Comparison of ENCODE assay signal across 15 cellular contexts in the genomic region with DNA sequence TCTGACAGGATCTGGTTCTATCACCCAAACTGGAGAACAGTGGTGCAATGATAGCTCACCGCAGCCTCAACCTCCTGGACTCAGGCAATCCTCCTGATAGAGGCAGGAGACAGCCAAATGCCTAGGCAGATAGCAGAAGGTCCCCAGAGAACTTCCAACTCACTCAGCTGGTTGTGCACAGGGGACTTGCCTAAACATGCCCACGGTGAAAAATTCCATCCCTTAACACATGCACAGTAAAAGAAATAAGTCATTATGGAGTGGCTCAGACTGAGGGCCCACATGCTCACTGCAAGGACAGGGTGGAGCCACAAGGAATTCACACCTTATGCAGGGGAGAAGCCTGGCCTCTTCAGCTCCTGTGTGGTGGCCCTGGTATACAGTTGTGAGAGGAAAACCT.
DNase-seq lines count a peak whose midpoint lies in the region; TF ChIP-seq lines count a peak whose summit lies in the region.
"Had no signal": no experiment of that assay in that cellular context is flagged by ENCODE, and none has a peak within 500 bp of the region (broad histone marks: within the 10 kb centered on the region; RNA-seq: fewer than 3 reads in every experiment).

No MANE protein-coding gene starts in this region.

- H3K9me2 ChIP-seq in GM23248 (ENCODE audit: insufficient read depth): no peaks in the 10 kb centered on the region
- H3K9me2 ChIP-seq in hepatocyte (replicated peaks; ENCODE audit: insufficient read depth): no peaks in the 10 kb centered on the region

- H2BK120ac ChIP-seq in mesendoderm (ENCODE audit: low read depth, low read length): no peak overlapping the region

- CTCF ChIA-PET in HEK293T (lab: Yijun Ruan, JAX): no interaction called here

- no peak overlapping the region for H3K4me2 ChIP-seq in GM23248 (ENCODE audit: unreplicated experiment)
- H3K4me2 ChIP-seq in mesendoderm (ENCODE audit: low read length): no peak overlapping the region
- H3K4me2 ChIP-seq in hepatocyte: no peak overlapping the region

- in situ Hi-C loops in GM23248 (cut with MboI): no loop called here

- H3F3A ChIP-seq in GM23248 (ENCODE audit: insufficient read depth): peaks cover 20% of the 10 kb centered on the region

- H3K4ac ChIP-seq in mesendoderm (ENCODE audit: low read depth, low read length): no peak overlapping the region

- no peaks in the 10 kb centered on the region for H3K79me2 ChIP-seq in GM23248 (ENCODE audit: insufficient read depth)
- H3K79me2 ChIP-seq in mesendoderm (ENCODE audit: control insufficient read depth, insufficient read depth, low read length): no peaks in the 10 kb centered on the region
- no peaks in the 10 kb centered on the region for H3K79me2 ChIP-seq in hepatocyte

- peak; percentile 20 for DNase-seq in GM23248
- DNase-seq in NCI-H69 (lab: John Stamatoyannopoulos, UW): peak; percentile 57
- DNase-seq in epithelial cell of prostate (ENCODE audit: low read depth, low spot score): peak; percentile 61
- peak; percentile 40 for DNase-seq in mesendoderm
- no peak for DNase-seq in hepatocyte (ENCODE audit: low spot score)
- DNase-seq in COR-L47 (lab: John Stamatoyannopoulos, UW): no peak
- no peak for DNase-seq in cortex of kidney (lab: John Stamatoyannopoulos, UW)
- DNase-seq in HEK293T (ENCODE audit: extremely low spot score): no peak
- DNase-seq: central memory CD4-positive, alpha-beta T cell; GOT3; naive thymus-derived CD8-positive, alpha-beta T cell; NCI-H1417 treated with DMSO at 0.1 percent for 48 hours; stomach; upper lobe of left lung had no signal

- H3K9me3 ChIP-seq in GM23248 (ENCODE audit: low read depth) (no peaks in the 10 kb centered on the region), hepatocyte (ENCODE audit: low read depth) (no peaks in the 10 kb centered on the region)
- H3K9me3 ChIP-seq: stomach, upper lobe of left lung had no signal

- no peaks in the 10 kb centered on the region for H3K79me1 ChIP-seq in mesendoderm (ENCODE audit: low read length)

- H3K23ac ChIP-seq in mesendoderm (ENCODE audit: low read length): no peak overlapping the region

- H3K56ac ChIP-seq in mesendoderm (ENCODE audit: low read length): no peak overlapping the region

- H2AK5ac ChIP-seq in mesendoderm (ENCODE audit: low read length): no peak overlapping the region

- POLR2A ChIA-PET in HEK293T (lab: Yijun Ruan, JAX): no interaction called here

- H3K27me3 ChIP-seq in GM23248 (replicated peaks; ENCODE audit: insufficient read depth): no peaks in the 10 kb centered on the region
- H3K27me3 ChIP-seq in mesendoderm (ENCODE audit: insufficient read depth, low read length, poor library complexity): no peaks in the 10 kb centered on the region
- H3K27me3 ChIP-seq in hepatocyte: no peaks in the 10 kb centered on the region
- H3K27me3 ChIP-seq: stomach, upper lobe of left lung had no signal

- no peaks in the 10 kb centered on the region for H3K36me3 ChIP-seq in GM23248 (ENCODE audit: low read depth)
- no peaks in the 10 kb centered on the region for H3K36me3 ChIP-seq in mesendoderm (ENCODE audit: control insufficient read depth, insufficient read depth, low read length)
- H3K36me3 ChIP-seq in hepatocyte (replicated peaks; ENCODE audit: insufficient read depth, low read depth): no peaks in the 10 kb centered on the region
- H3K36me3 ChIP-seq: stomach, upper lobe of left lung had no signal

- H4K20me1 ChIP-seq in GM23248 (ENCODE audit: insufficient read depth) (no peaks in the 10 kb centered on the region), hepatocyte (ENCODE audit: insufficient read depth, poor library complexity, severe bottlenecking) (no peaks in the 10 kb centered on the region)

- H4K8ac ChIP-seq in mesendoderm (ENCODE audit: low read depth, low read length): no peak overlapping the region

- no peak for TF ChIP-seq CTCF in hepatocyte (IDR thresholded peaks at IDR 0.05; ENCODE audit: poor library complexity)

- no peak overlapping the region for H3K18ac ChIP-seq in mesendoderm (ENCODE audit: low read length)

- H4K5ac ChIP-seq in mesendoderm (ENCODE audit: low read length): no peak overlapping the region

- H2AFZ ChIP-seq in GM23248 (peak overlapping the region; percentile 22), hepatocyte (no peak overlapping the region)

- 50 to 56% methylated on average over 2 of the region's 2 CpGs for WGBS in GM23248 (ENCODE audit: low coverage in 1 of 2, low lambda C conversion rate in 2 of 2, missing lambda C conversion rate in 2 of 2), 2 experiments
- no CpG with 5 or more reads among the region's 2 CpGs for WGBS in mesendoderm (ENCODE audit: extremely low coverage, insufficient coverage, low lambda C conversion rate)
- 95% methylated on average over 2 of the region's 2 CpGs for WGBS in hepatocyte (ENCODE audit: low lambda C conversion rate, missing lambda C conversion rate)

- no peak overlapping the region for H2BK5ac ChIP-seq in mesendoderm (ENCODE audit: low read length)

- H3K4me3 ChIP-seq in GM23248 (no peak overlapping the region), mesendoderm (ENCODE audit: low read length) (no peak overlapping the region), hepatocyte (no peak overlapping the region)
- H3K4me3 ChIP-seq: skin epidermis, stomach, upper lobe of left lung had no signal

- H2BK15ac ChIP-seq in mesendoderm (replicated peaks; ENCODE audit: low read depth): no peak overlapping the region

- H3K27ac ChIP-seq in GM23248 (peak overlapping the region; percentile 22; the same call in 1 of the 2 replicates), epithelial cell of prostate (peak overlapping the region; percentile 81), mesendoderm (ENCODE audit: low read depth, low read length) (no peak overlapping the region), hepatocyte (no peak overlapping the region)
- H3K27ac ChIP-seq: stomach, upper lobe of left lung had no signal

- no peak overlapping the region for H3K9ac ChIP-seq in GM23248
- H3K9ac ChIP-seq in mesendoderm (ENCODE audit: low read length): no peak overlapping the region

- H3K4me1 ChIP-seq in GM23248 (ENCODE audit: insufficient read depth) (peaks cover 32% of the 10 kb centered on the region), mesendoderm (ENCODE audit: control insufficient read depth, low read depth, low read length) (no peaks in the 10 kb centered on the region), hepatocyte (ENCODE audit: insufficient read depth) (no peaks in the 10 kb centered on the region)
- H3K4me1 ChIP-seq: stomach, upper lobe of left lung had no signal

TF ChIP-seq in HEK293T, 16 proteins besides CTCF, POLR2A, EP300 and RAD21:
- no peak for TF ChIP-seq FOXA1 (IDR thresholded peaks at IDR 0.05)
- no peak for TF ChIP-seq LEF1 (IDR thresholded peaks at IDR 0.05; ENCODE audit: borderline replicate concordance)
- TF ChIP-seq SUZ12 (IDR thresholded peaks at IDR 0.05): no peak
- TF ChIP-seq L3MBTL2 (conservative IDR thresholded peaks at IDR 0.05): no peak
- no peak for TF ChIP-seq FOXM1 (IDR thresholded peaks at IDR 0.05; ENCODE audit: borderline replicate concordance)
- TF ChIP-seq SP1 (IDR thresholded peaks at IDR 0.05): no peak
- TF ChIP-seq ZNF384 (IDR thresholded peaks at IDR 0.05): no peak
- TF ChIP-seq ELF4 (IDR thresholded peaks at IDR 0.05): no peak
- TF ChIP-seq CTBP1 (IDR thresholded peaks at IDR 0.05; ENCODE audit: borderline replicate concordance): no peak
- no peak for TF ChIP-seq NFRKB (IDR thresholded peaks at IDR 0.05)
- TF ChIP-seq, protein P1, sequence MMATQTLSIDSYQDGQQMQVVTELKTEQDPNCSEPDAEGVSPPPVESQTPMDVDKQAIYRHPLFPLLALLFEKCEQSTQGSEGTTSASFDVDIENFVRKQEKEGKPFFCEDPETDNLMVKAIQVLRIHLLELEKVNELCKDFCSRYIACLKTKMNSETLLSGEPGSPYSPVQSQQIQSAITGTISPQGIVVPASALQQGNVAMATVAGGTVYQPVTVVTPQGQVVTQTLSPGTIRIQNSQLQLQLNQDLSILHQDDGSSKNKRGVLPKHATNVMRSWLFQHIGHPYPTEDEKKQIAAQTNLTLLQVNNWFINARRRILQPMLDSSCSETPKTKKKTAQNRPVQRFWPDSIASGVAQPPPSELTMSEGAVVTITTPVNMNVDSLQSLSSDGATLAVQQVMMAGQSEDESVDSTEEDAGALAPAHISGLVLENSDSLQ (IDR thresholded peaks at IDR 0.05): no peak
- no peak for TF ChIP-seq BHLHE40 (IDR thresholded peaks at IDR 0.05; ENCODE audit: borderline replicate concordance)
- no peak for TF ChIP-seq FOXK2 (IDR thresholded peaks at IDR 0.05)
- no peak for TF ChIP-seq TARDBP (IDR thresholded peaks at IDR 0.05)
- TF ChIP-seq ARNT (IDR thresholded peaks at IDR 0.05): no peak
- TF ChIP-seq HDGF (IDR thresholded peaks at IDR 0.05; ENCODE audit: borderline replicate concordance): no peak

Comparison
In these comparisons a context has a peak if more than half of its experiments do, and no peak if none do; other contexts are left out.
1. DNase-seq: peak in GM23248 (single experiment), NCI-H69 (single experiment), epithelial cell of prostate (single experiment) and mesendoderm (single experiment); none in hepatocyte (single experiment), COR-L47 (single experiment), cortex of kidney (single experiment) and HEK293T (single experiment).
2. H3K27ac ChIP-seq: peak in GM23248 (single experiment) and epithelial cell of prostate (single experiment); none in mesendoderm (single experiment) and hepatocyte (single experiment).